Comparison of ENCODE assay signal across 1 cellular context in genomic region chr6:166910601-166911000, GRCh38.
TF ChIP-seq lines count a peak whose summit lies in the region.

No MANE protein-coding gene starts in this region.

TF ChIP-seq in SK-N-SH treated with all-trans-retinoic acid at 6 μM for 48 hours, 23 proteins besides CTCF, POLR2A, EP300 and RAD21 (continued from another document):
- TF ChIP-seq CREB5 (CRISPR knock-in tag; IDR thresholded peaks at IDR 0.05; ENCODE audit: low read depth) = no peak
- TF ChIP-seq ZNF8 (CRISPR knock-in tag; IDR thresholded peaks at IDR 0.05) = no peak
- TF ChIP-seq, protein P1, sequence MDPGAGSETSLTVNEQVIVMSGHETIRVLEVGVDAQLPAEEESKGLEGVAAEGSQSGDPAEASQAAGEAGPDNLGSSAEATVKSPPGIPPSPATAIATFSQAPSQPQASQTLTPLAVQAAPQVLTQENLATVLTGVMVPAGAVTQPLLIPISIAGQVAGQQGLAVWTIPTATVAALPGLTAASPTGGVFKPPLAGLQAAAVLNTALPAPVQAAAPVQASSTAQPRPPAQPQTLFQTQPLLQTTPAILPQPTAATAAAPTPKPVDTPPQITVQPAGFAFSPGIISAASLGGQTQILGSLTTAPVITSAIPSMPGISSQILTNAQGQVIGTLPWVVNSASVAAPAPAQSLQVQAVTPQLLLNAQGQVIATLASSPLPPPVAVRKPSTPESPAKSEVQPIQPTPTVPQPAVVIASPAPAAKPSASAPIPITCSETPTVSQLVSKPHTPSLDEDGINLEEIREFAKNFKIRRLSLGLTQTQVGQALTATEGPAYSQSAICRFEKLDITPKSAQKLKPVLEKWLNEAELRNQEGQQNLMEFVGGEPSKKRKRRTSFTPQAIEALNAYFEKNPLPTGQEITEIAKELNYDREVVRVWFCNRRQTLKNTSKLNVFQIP (CRISPR knock-in tag; IDR thresholded peaks at IDR 0.05; ENCODE audit: borderline replicate concordance, low read depth) = no peak
- TF ChIP-seq ESRRG (CRISPR knock-in tag; IDR thresholded peaks at IDR 0.05) = no peak
- no peak for TF ChIP-seq PATZ1 (CRISPR knock-in tag; IDR thresholded peaks at IDR 0.05; ENCODE audit: borderline replicate concordance)
- TF ChIP-seq RARB (CRISPR knock-in tag; IDR thresholded peaks at IDR 0.05) = no peak
- TF ChIP-seq ZNF565 (CRISPR knock-in tag; conservative IDR thresholded peaks at IDR 0.05; ENCODE audit: low read depth) = no peak
- TF ChIP-seq CSDC2 (CRISPR knock-in tag; IDR thresholded peaks at IDR 0.05) = no peak
- TF ChIP-seq OSR1 (CRISPR knock-in tag; IDR thresholded peaks at IDR 0.05) = no peak
- no peak for TF ChIP-seq TCF4 (CRISPR knock-in tag; IDR thresholded peaks at IDR 0.05; ENCODE audit: borderline replicate concordance)
- TF ChIP-seq ZFP3 (CRISPR knock-in tag; IDR thresholded peaks at IDR 0.05) = no peak
- no peak for TF ChIP-seq ZFP30 (CRISPR knock-in tag; IDR thresholded peaks at IDR 0.05)
- TF ChIP-seq ZC3H10 (CRISPR knock-in tag; IDR thresholded peaks at IDR 0.05) = no peak
- TF ChIP-seq ZNF70 (CRISPR knock-in tag; IDR thresholded peaks at IDR 0.05) = no peak
- no peak for TF ChIP-seq ISL1 (CRISPR knock-in tag; IDR thresholded peaks at IDR 0.05)
